In the genomic region with DNA sequence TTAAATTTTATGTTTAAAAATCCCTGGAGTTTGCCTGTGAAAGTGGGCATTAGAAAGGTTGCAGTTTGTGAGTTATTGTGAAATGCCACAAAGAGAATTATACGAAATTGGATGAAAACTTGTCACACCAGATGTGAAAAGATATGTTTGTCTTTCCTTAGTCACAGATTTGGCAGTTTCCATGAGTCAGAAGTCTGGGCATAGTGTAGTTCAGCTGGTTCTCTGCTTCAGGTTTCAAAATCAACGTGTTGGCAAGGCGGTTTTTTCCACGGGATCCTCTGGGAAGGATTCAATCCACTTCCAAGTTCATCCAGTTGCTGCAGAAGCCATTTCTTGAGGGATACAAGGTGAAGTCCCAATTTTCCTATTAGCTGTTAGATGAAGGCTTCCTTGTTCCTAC, we compare ENCODE assay signal across 14 cellular contexts.
DNase-seq lines count a peak whose midpoint lies in the region; ATAC-seq, FAIRE-seq and TF ChIP-seq lines count a peak whose summit lies in the region.
"Had no signal": no experiment of that assay in that cellular context is flagged by ENCODE, and none has a peak within 500 bp of the region (broad histone marks: within the 10 kb centered on the region; RNA-seq: fewer than 3 reads in every experiment).

No MANE protein-coding gene starts in this region.

- TF ChIP-seq POLR2A in gastrocnemius medialis (IDR thresholded peaks at IDR 0.05) (no peak), GM12891 (IDR thresholded peaks at IDR 0.05; ENCODE audit: low read depth, low read length) (no peak)

- no peaks in the 10 kb centered on the region for H3K27me3 ChIP-seq in gastrocnemius medialis
- H3K27me3 ChIP-seq: ascending aorta had no signal

- intact Hi-C loops in gastrocnemius medialis (cut with DNase I; ENCODE audit: low total_unique reads): no loop called here

- ATAC-seq in gastrocnemius medialis (no peak), HG02571 (IDR thresholded peaks at IDR 0.05; ENCODE audit: unreplicated experiment) (no peak)
- ATAC-seq: activated CD4-positive, CD25-positive, alpha-beta regulatory T cell treated with anti-CD3 and anti-CD28 coated beads, Interleukin-2, amount 50 U/mL, for 24 hours; stimulated activated memory B cell treated with anti-CD40 and anti-IgM and Interleukin-4, amounts not matched to agents 10 μg/mL and 1 μg/mL and 100 μg/mL, for 72 hours had no signal

- no peak overlapping the region for H3K27ac ChIP-seq in gastrocnemius medialis

- no peaks in the 10 kb centered on the region for H3K9me3 ChIP-seq in gastrocnemius medialis
- H3K9me3 ChIP-seq: ascending aorta had no signal

- TF ChIP-seq CTCF in AG09319 (IDR thresholded peaks at IDR 0.05; ENCODE audit: low read depth, low read length): no peak
- TF ChIP-seq CTCF in astrocyte of the spinal cord (IDR thresholded peaks at IDR 0.05; ENCODE audit: low read depth, low read length): no peak
- TF ChIP-seq CTCF in gastrocnemius medialis (IDR thresholded peaks at IDR 0.05 in 4 of 5, conservative IDR thresholded peaks at IDR 0.05 in 1 of 5): no peak

- DNase-seq in AG09319 (ENCODE audit: extremely low read depth, low read depth) (peak; percentile 38), HS-27A (ENCODE audit: low read depth) (peak; percentile 65), astrocyte of the spinal cord (ENCODE audit: low read depth, low spot score) (peak; percentile 76), inferior parietal cortex (ENCODE audit: extremely low spot score) (peak; percentile 39), DMS114 treated with DMSO at 0.1 percent for 48 hours (lab: John Stamatoyannopoulos, UW; ENCODE audit: unreplicated experiment) (no peak), gastrocnemius medialis (no peak), GM12891 (ENCODE audit: insufficient read length, low spot score) (no peak)
- DNase-seq: activated T-cell treated with anti-CD3 and anti-CD28 coated beads, Interleukin-2, amount 50 U/mL, for 48 hours; midbrain; stimulated activated CD4-positive, alpha-beta T cell treated with anti-CD3 and anti-CD28 coated beads, Interleukin-4, amount 100 ng/mL, for 1 hour had no signal

- no peak overlapping the region for H3K4me3 ChIP-seq in astrocyte of the spinal cord (ENCODE audit: low read depth, low read length)
- H3K4me3 ChIP-seq in gastrocnemius medialis: no peak overlapping the region
- H3K4me3 ChIP-seq: ascending aorta had no signal

- no peaks in the 10 kb centered on the region for H3K4me1 ChIP-seq in gastrocnemius medialis
- H3K4me1 ChIP-seq: ascending aorta had no signal

- in situ Hi-C loops in astrocyte of the spinal cord (cut with HindIII; ENCODE audit: low sequenced_read_pairs): no loop called here
- in situ Hi-C loops in gastrocnemius medialis (cut with MboI; ENCODE audit: low sequenced_read_pairs in 4 of 4): loop anchor here in 1 of 4 donors (25.0 kb wide), 1 partner anchor 102 kb away; no protein-coding TSS in a partner anchor

- no peak for FAIRE-seq in GM12891 (lab: Jason Lieb, UNC)

- H3K36me3 ChIP-seq in gastrocnemius medialis: no peaks in the 10 kb centered on the region
- H3K36me3 ChIP-seq: ascending aorta had no signal

TF ChIP-seq in GM12891, 5 proteins besides CTCF, POLR2A, EP300 and RAD21:
- no peak for TF ChIP-seq TAF1 (IDR thresholded peaks at IDR 0.05; ENCODE audit: low read depth, low read length)
- TF ChIP-seq SPI1 (IDR thresholded peaks at IDR 0.05; ENCODE audit: low read depth, low read length): no peak
- no peak for TF ChIP-seq POLR2AphosphoS5 (IDR thresholded peaks at IDR 0.05; ENCODE audit: low read depth, low read length)
- no peak for TF ChIP-seq POU2F2 (IDR thresholded peaks at IDR 0.05; ENCODE audit: low read depth, low read length)
- no peak for TF ChIP-seq PAX5 (IDR thresholded peaks at IDR 0.05; ENCODE audit: insufficient read depth, low read length, severe bottlenecking)

Comparison
In these comparisons a context has a peak if more than half of its experiments do, and no peak if none do; other contexts are left out.
1. DNase-seq: peak in AG09319 (single experiment), HS-27A (single experiment), astrocyte of the spinal cord (single experiment) and inferior parietal cortex (single experiment); none in DMS114 treated with DMSO at 0.1 percent for 48 hours (single experiment), gastrocnemius medialis (0 of 2) and GM12891 (single experiment).